8 cellular contexts compared by ENCODE assay signal in genomic region chr2:200525882-200526651, GRCh38. TPM values are rescaled to one million over a fixed set of nuclear protein-coding genes. Genes with fewer than 3 reads are reported as not detected.
DNase-seq lines count a peak whose midpoint lies in the region; ATAC-seq and TF ChIP-seq lines count a peak whose summit lies in the region.

Gene SGO2 (plus strand): TSS chr2:200526207. CDS start chr2:200532976, 6,769 bp downstream.

- H3K27me3 ChIP-seq in upper lobe of left lung: no peaks in the 10 kb centered on the region

- 0 to 2% methylated on average over 12 to 54 of the region's 56 CpGs for WGBS in upper lobe of left lung, 2 donors

- ATAC-seq in GM18498 (IDR thresholded peaks at IDR 0.05; ENCODE audit: unreplicated experiment): peak; percentile 100
- peak; percentile 100 for ATAC-seq in HG02885 (IDR thresholded peaks at IDR 0.05; ENCODE audit: poor library complexity, unreplicated experiment)
- peak; percentile 100 for ATAC-seq in upper lobe of left lung (ENCODE audit: low FRiP score in 2 of 2)

- H3K9me3 ChIP-seq in upper lobe of left lung: no peaks in the 10 kb centered on the region

- intact Hi-C loops in T-helper 1 cell treated with Interleukin-12 subunit alpha and Interleukin-12 subunit beta and Interleukin-4 antibody, amounts not matched to agents 30 ng/mL and 1 ng/mL, for 36 hours (cut with micrococcal nuclease): loop anchor here (1.0 to 5.0 kb wide), 18 partner anchors 16 to 1741 kb away; partner anchors contain the start of genes ALS2, BZW1, C2orf69 and FTCDNL1
- intact Hi-C loops in cardiac septum (cut with DNase I): no loop called here

- TF ChIP-seq EP300 in upper lobe of left lung (IDR thresholded peaks at IDR 0.05): no peak

- peaks cover 6 to 15% (median 10%) of the 10 kb centered on the region in 4 donors for H3K4me1 ChIP-seq in upper lobe of left lung

- peak in 2 of 4 donors; percentile 62 to 87 for TF ChIP-seq POLR2A in upper lobe of left lung (IDR thresholded peaks at IDR 0.05)

- H3K4me3 ChIP-seq in upper lobe of left lung: peak within 1 kb of the TSS; percentile 67 to 74 (median 71)

- peak within 1 kb of the TSS; percentile 1 to 78 (median 32) for H3K27ac ChIP-seq in upper lobe of left lung

- no peaks in the 10 kb centered on the region for H3K36me3 ChIP-seq in upper lobe of left lung

- DNase-seq in NCI-H1694 (lab: John Stamatoyannopoulos, UW): peak; percentile 95
- peak; percentile 86 for DNase-seq in amniotic epithelial cell (ENCODE audit: low read depth)
- peak; percentile 98 for DNase-seq in cardiac septum (ENCODE audit: low spot score)
- DNase-seq in pons (ENCODE audit: low spot score): peak; percentile 95
- DNase-seq in upper lobe of left lung: peak; percentile 97

- TF ChIP-seq CTCF in upper lobe of left lung (IDR thresholded peaks at IDR 0.05): peak in 1 of 6 experiments; percentile 23

RNA-seq across cellular contexts. Expression of gene SGO2, which starts in this region (rescaled TPM):
- total RNA-seq in T-helper 1 cell treated with Interleukin-12 subunit alpha and Interleukin-12 subunit beta and Interleukin-4 antibody, amounts not matched to agents 30 ng/mL and 1 ng/mL, for 36 hours: 26.0 and 27.8 TPM in 2 replicates
- total RNA-seq in cardiac septum: 0.94 TPM
- 1 to 10 TPM in 5 of 6 donors, under 1 TPM in 1; 0.55 to 8.3 (median 2.8) TPM for total RNA-seq in upper lobe of left lung

Comparison
In these comparisons a context has a peak if more than half of its experiments do, and no peak if none do; other contexts are left out.
1. Peak in every context shown above with its lines: DNase-seq, ATAC-seq, H3K4me3 ChIP-seq and H3K27ac ChIP-seq.
2. Peak in DNase-seq in cardiac septum; RNA of the gene not detected or under 1 TPM.